Comparison of ENCODE assay signal across 26 cellular contexts in genomic region chr11:99461913-99462312, GRCh38.
"Had no signal": no experiment of that assay in that cellular context is flagged by ENCODE, and none has a peak within 500 bp of the region (broad histone marks: within the 10 kb centered on the region; RNA-seq: fewer than 3 reads in every experiment).

No MANE protein-coding gene starts in this region.

- ATAC-seq: stimulated activated effector memory CD8-positive, alpha-beta T cell treated with anti-CD3 and anti-CD28 coated beads, Interleukin-12 subunit alpha, Interleukin-12 subunit beta, amount 100 ng/mL, for 72 hours; stimulated activated memory B cell treated with anti-CD40 and anti-IgM and Interleukin-4, amounts not matched to agents 10 μg/mL and 1 μg/mL and 100 μg/mL, for 72 hours; stimulated activated naive B cell treated with anti-CD40 and anti-IgM and Interleukin-4, amounts not matched to agents 10 μg/mL and 1 μg/mL and 100 μg/mL, for 72 hours; stimulated activated naive CD8-positive, alpha-beta T cell treated with anti-CD3 and anti-CD28 coated beads, Interleukin-15, amount 100 ng/mL, for 72 hours; stimulated activated naive CD8-positive, alpha-beta T cell treated with anti-CD3 and anti-CD28 coated beads, Interleukin-15, Interleukin-2, amounts not matched to agents 100 U/mL and 50 U/mL, for 24 hours; upper lobe of right lung had no signal

- H3K27ac ChIP-seq: stomach, suprapubic skin, testis, thoracic aorta, thyroid gland, tibial artery, tibial nerve, transverse colon, upper lobe of left lung, upper lobe of right lung, uterus, vagina had no signal

- H3K27me3 ChIP-seq: stomach, suprapubic skin, testis, thyroid gland, tibial artery, tibial nerve, transverse colon, upper lobe of left lung, upper lobe of right lung, uterus, vagina had no signal

- H3K9me3 ChIP-seq: stomach, suprapubic skin, testis, thoracic aorta, thyroid gland, tibial artery, tibial nerve, upper lobe of left lung, upper lobe of right lung, uterus, vagina had no signal

- DNase-seq: stimulated activated CD4-positive, alpha-beta T cell treated with anti-CD3 and anti-CD28 coated beads, Interleukin-2, amount 100 ng/mL, for 48 hours; stimulated activated CD4-positive, alpha-beta T cell treated with anti-CD3 and anti-CD28 coated beads, Interleukin-4, amount 100 ng/mL, for 1 hour; stimulated activated CD4-positive, alpha-beta T cell treated with anti-CD3 and anti-CD28 coated beads, Interleukin-4, amount 100 ng/mL, for 24 hours; stimulated activated CD4-positive, alpha-beta T cell treated with anti-CD3 and anti-CD28 coated beads, Interleukin-4, amount 100 ng/mL, for 4 hours; stimulated activated CD8-positive, alpha-beta memory T cell treated with anti-CD3 and anti-CD28 coated beads, Interleukin-4, amount 100 ng/mL, for 48 hours; stimulated activated naive B cell treated with anti-CD40 and anti-IgM and Interleukin-4, amounts not matched to agents 10 μg/mL and 1 μg/mL and 100 μg/mL, for 72 hours; stimulated activated naive CD4-positive, alpha-beta T cell; stimulated activated naive CD4-positive, alpha-beta T cell treated with Interleukin-2 at 50 U/mL for 16 hours; stimulated activated naive CD8-positive, alpha-beta T cell treated with anti-CD3 and anti-CD28 coated beads, Interleukin-15, amount 100 ng/mL, for 72 hours; stimulated activated naive CD8-positive, alpha-beta T cell treated with anti-CD3 and anti-CD28 coated beads, Interleukin-15, Interleukin-2, amounts not matched to agents 100 U/mL and 50 U/mL, for 24 hours; stomach; substantia nigra; testis; thyroid gland; tibial artery; transverse colon; trophoblast cell; upper lobe of left lung; upper lobe of right lung; uterus had no signal

- H3K4me1 ChIP-seq: stomach, suprapubic skin, testis, thyroid gland, tibial artery, tibial nerve, transverse colon, upper lobe of left lung, upper lobe of right lung, uterus, vagina had no signal

- H3K36me3 ChIP-seq: stomach, suprapubic skin, thoracic aorta, thyroid gland, tibial artery, tibial nerve, transverse colon, upper lobe of left lung, upper lobe of right lung, uterus, vagina had no signal

- H3K4me3 ChIP-seq: stomach, suprapubic skin, testis, thoracic aorta, thyroid gland, tibial artery, tibial nerve, transverse colon, upper lobe of left lung, upper lobe of right lung, uterus, vagina had no signal
